Comparison of ENCODE assay signal across 1 cellular context in the genomic region with DNA sequence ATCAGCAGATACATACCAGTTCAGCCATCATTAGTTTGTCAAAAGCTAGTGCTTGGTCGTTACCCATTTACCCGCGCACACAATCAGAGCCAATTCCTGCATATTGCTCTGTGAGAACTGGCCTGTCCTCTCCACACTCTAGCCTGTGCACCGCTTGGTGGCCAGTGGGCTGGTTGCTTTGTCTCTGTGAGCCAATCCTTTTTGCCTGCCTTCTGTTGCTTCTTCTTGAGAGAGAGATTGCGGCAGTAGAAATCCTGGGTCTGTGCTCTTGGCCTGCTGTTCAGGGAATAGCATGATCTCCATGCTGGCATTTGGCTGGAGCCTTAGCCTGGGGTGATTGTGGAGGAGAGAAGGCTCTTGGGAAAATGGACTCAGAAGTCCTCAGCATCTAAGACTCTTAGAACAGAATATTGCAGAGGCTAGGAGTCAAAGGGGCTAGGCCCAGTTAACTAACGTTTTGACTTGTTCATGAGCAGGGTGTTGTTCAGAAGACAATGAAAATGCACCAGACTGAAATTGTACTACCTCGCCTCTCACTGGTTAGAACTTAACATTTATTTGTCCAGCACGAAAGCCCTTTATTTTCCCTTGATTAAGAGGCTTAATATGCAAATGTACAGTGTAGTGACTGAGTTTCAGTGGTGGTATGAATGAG.
TF ChIP-seq lines count a peak whose summit lies in the region.

No MANE protein-coding gene starts in this region.

TF ChIP-seq in K562, 482 proteins besides CTCF, POLR2A, EP300 and RAD21:
- TF ChIP-seq JUN (IDR thresholded peaks at IDR 0.05; ENCODE audit: borderline replicate concordance, low read depth, low read length) (no peak), JUN (CRISPR knock-in tag; IDR thresholded peaks at IDR 0.05; ENCODE audit: borderline replicate concordance) (no peak)
